In genomic region chr20:58137651-58138265, GRCh38 we compare ENCODE assay signal across 22 cellular contexts.
"Had no signal": no experiment of that assay in that cellular context is flagged by ENCODE, and none has a peak within 500 bp of the region (broad histone marks: within the 10 kb centered on the region; RNA-seq: fewer than 3 reads in every experiment).

No MANE protein-coding gene starts in this region.

- H3K9me3 Mint-ChIP-seq: activated naive CD4-positive, alpha-beta T cell treated with anti-CD3 and anti-CD28 coated beads for 36 hours; activated T-helper 17 cell treated with anti-CD3 and anti-CD28 coated beads, Interleukin-2, amount 50 U/mL, for 72 hours; memory B cell; naive B cell had no signal

- DNase-seq: activated CD4-positive, alpha-beta T cell treated with anti-CD3 and anti-CD28 coated beads, Interleukin-2, amount 50 U/mL, for 4 hours; activated naive CD4-positive, alpha-beta T cell treated with anti-CD3 and anti-CD28 coated beads for 36 hours; activated T-cell treated with anti-CD3 and anti-CD28 coated beads, Interleukin-2, amount 50 U/mL, for 1 hour; central memory CD4-positive, alpha-beta T cell; gastrocnemius medialis; heart left ventricle; kidney glomerular epithelial cell; left ventricle myocardium superior; mucosa of descending colon; naive B cell; stimulated activated CD4-positive, alpha-beta T cell treated with anti-CD3 and anti-CD28 coated beads, Interleukin-12 subunit alpha, Interleukin-12 subunit beta, amount 100 ng/mL, for 4 hours; stimulated activated CD4-positive, alpha-beta T cell treated with anti-CD3 and anti-CD28 coated beads, Interleukin-1b, Interleukin-23, amount 100 ng/mL, for 48 hours; stimulated activated CD8-positive, alpha-beta memory T cell treated with anti-CD3 and anti-CD28 coated beads, Interleukin-4, amount 100 ng/mL, for 48 hours; stimulated activated naive CD8-positive, alpha-beta T cell treated with anti-CD3 and anti-CD28 coated beads, Interleukin-15, Interleukin-2, amounts not matched to agents 100 U/mL and 50 U/mL, for 24 hours; substantia nigra; T-helper 2 cell; trophoblast cell had no signal

- ATAC-seq: activated T-helper 17 cell treated with anti-CD3 and anti-CD28 coated beads, Interleukin-2, amount 50 U/mL, for 72 hours; gastrocnemius medialis; left ventricle myocardium superior; mucosa of descending colon; stimulated activated naive CD8-positive, alpha-beta T cell treated with anti-CD3 and anti-CD28 coated beads, Interleukin-15, Interleukin-2, amounts not matched to agents 100 U/mL and 50 U/mL, for 24 hours had no signal

- H3K27ac ChIP-seq: gastrocnemius medialis, heart left ventricle, neutrophil, parathyroid adenoma had no signal

- H3K4me3 ChIP-seq: gastrocnemius medialis, heart left ventricle, mucosa of descending colon had no signal

- H3K36me3 ChIP-seq: gastrocnemius medialis, heart left ventricle, neutrophil had no signal

- H3K36me3 Mint-ChIP-seq: brain, memory B cell, naive B cell had no signal

- H3K4me3 Mint-ChIP-seq: activated naive CD4-positive, alpha-beta T cell treated with anti-CD3 and anti-CD28 coated beads for 36 hours; activated T-helper 17 cell treated with anti-CD3 and anti-CD28 coated beads, Interleukin-2, amount 50 U/mL, for 72 hours; memory B cell; naive B cell had no signal

- H3K9me3 ChIP-seq: gastrocnemius medialis, heart left ventricle, mucosa of descending colon, neutrophil had no signal

- H3K27ac Mint-ChIP-seq: activated naive CD4-positive, alpha-beta T cell treated with anti-CD3 and anti-CD28 coated beads for 36 hours; activated T-helper 17 cell treated with anti-CD3 and anti-CD28 coated beads, Interleukin-2, amount 50 U/mL, for 72 hours; memory B cell had no signal

- H3K4me1 Mint-ChIP-seq: activated T-helper 17 cell treated with anti-CD3 and anti-CD28 coated beads, Interleukin-2, amount 50 U/mL, for 72 hours; naive B cell had no signal

- H3K4me1 ChIP-seq: gastrocnemius medialis, heart left ventricle had no signal
